In the genomic region with DNA sequence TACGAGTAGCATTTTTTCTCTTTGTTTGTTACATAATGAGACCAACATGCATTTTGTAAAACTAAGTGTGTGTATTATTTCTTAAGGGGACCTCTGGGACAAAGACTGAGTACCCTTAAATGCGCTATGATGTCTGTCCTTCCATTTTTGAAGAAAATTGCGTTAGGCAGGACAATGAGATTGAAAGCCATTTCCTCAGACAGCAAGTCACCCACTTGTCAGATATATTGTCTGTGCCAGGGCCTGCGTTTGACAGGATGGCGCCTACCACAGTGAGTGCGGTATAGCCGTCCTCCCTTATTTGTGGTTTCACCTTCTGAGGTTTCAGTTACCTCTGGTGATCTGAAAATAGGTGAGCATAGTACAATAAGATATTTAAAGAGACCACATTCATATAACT, we compare ENCODE assay signal across 12 cellular contexts. TPM values are rescaled to one million over a fixed set of nuclear protein-coding genes. Genes with fewer than 3 reads are reported as not detected.
DNase-seq lines count a peak whose midpoint lies in the region; ATAC-seq, FAIRE-seq and TF ChIP-seq lines count a peak whose summit lies in the region.
"Had no signal": no experiment of that assay in that cellular context is flagged by ENCODE, and none has a peak within 500 bp of the region (broad histone marks: within the 10 kb centered on the region; RNA-seq: fewer than 3 reads in every experiment).

No MANE protein-coding gene starts in this region.

- no peak for TF ChIP-seq RAD21 in K562 (CRISPR knock-in tag; conservative IDR thresholded peaks at IDR 0.05 in 1 of 2, IDR thresholded peaks at IDR 0.05 in 1 of 2)

- H3K9ac ChIP-seq in K562 (ENCODE audit: insufficient read depth in 1 of 2, low read depth in 2 of 2, low read length in 2 of 2) = no peak overlapping the region

- TF ChIP-seq CTCF in K562 (IDR thresholded peaks at IDR 0.05 in 2 of 3, conservative IDR thresholded peaks at IDR 0.05 in 1 of 3; ENCODE audit: insufficient read depth in 2 of 3, low read depth in 1 of 3, low read length in 3 of 3) = no peak
- no peak for TF ChIP-seq CTCF in progenitor cell of endocrine pancreas (IDR thresholded peaks at IDR 0.05; ENCODE audit: unreplicated experiment)
- no peak for TF ChIP-seq CTCF in Caco-2 (IDR thresholded peaks at IDR 0.05; ENCODE audit: insufficient read depth in 1 of 2, low read depth in 1 of 2, low read length in 1 of 2, severe bottlenecking in 1 of 2, unreplicated experiment in 1 of 2)

- intact Hi-C loops in K562 (cut with micrococcal nuclease) = no loop called here
- intact Hi-C loops in Caco-2 (cut with micrococcal nuclease; ENCODE audit: unreplicated experiment) = loop anchor here (2.0 kb wide), 1 partner anchor 25 kb away; no protein-coding TSS in a partner anchor

- peak overlapping the region; percentile 56 to 84 (median 84) for H3K4me3 Mint-ChIP-seq in T-cell
- peak overlapping the region; percentile 37 for H3K4me3 Mint-ChIP-seq in progenitor cell of endocrine pancreas (ENCODE audit: low read depth)
- H3K4me3 Mint-ChIP-seq in Caco-2 (ENCODE audit: unreplicated experiment) = no peak overlapping the region

- H3K4me1 Mint-ChIP-seq in T-cell (peaks cover 47 to 58% (median 48%) of the 10 kb centered on the region in 3 donors), progenitor cell of endocrine pancreas (ENCODE audit: low read depth) (peaks cover 24% of the 10 kb centered on the region), Caco-2 (ENCODE audit: low read depth, unreplicated experiment) (peaks cover 6% of the 10 kb centered on the region)

- H3K9me3 ChIP-seq in HAP-1 = no peaks in the 10 kb centered on the region
- no peaks in the 10 kb centered on the region for H3K9me3 ChIP-seq in K562 (replicated peaks; ENCODE audit: control insufficient read depth, insufficient read depth, low read depth, low read length)
- no peaks in the 10 kb centered on the region for H3K9me3 ChIP-seq in Caco-2

- POLR2A ChIA-PET in T-cell (lab: Charles Lee) = no interaction called here
- POLR2A ChIA-PET in K562 (lab: Yijun Ruan, JAX) = interaction anchor here (0.8 to 1.4 kb wide), 2 partner anchors 26 to 89 kb away, joined by 3 to 4 read pairs; no protein-coding TSS in a partner anchor
- POLR2A ChIA-PET in Caco-2 (lab: Charles Lee) = no interaction called here

- peak in 3 of 4 experiments; percentile 41 to 62 (median 51) for ATAC-seq in T-cell (replicated peaks in 1 of 4)
- no peak for ATAC-seq in K562
- ATAC-seq: HCT116; Panc1; stimulated activated naive B cell treated with anti-CD40 and anti-IgM and Interleukin-4, amounts not matched to agents 10 μg/mL and 1 μg/mL and 100 μg/mL, for 72 hours had no signal

- H3K79me2 ChIP-seq in K562 (ENCODE audit: control insufficient read depth, insufficient read depth, low read length) = peaks cover 39% of the 10 kb centered on the region

- H4K20me1 ChIP-seq in K562 (replicated peaks; ENCODE audit: control insufficient read depth, insufficient read depth, low read length) = peaks cover 2% of the 10 kb centered on the region; the same call in 1 of the 2 replicates

- H3K9me3 Mint-ChIP-seq in T-cell (no peaks in the 10 kb centered on the region), progenitor cell of endocrine pancreas (ENCODE audit: low read depth) (no peaks in the 10 kb centered on the region), Caco-2 (ENCODE audit: unreplicated experiment) (no peaks in the 10 kb centered on the region)
- H3K9me3 Mint-ChIP-seq: stimulated activated naive B cell treated with anti-CD40 and anti-IgM and Interleukin-4, amounts not matched to agents 10 μg/mL and 1 μg/mL and 100 μg/mL, for 72 hours had no signal

- in situ Hi-C loops in HAP-1 (cut with MboI; ENCODE audit: low sequenced_read_pairs) (no loop called here), K562 (cut with MboI) (no loop called here)

- H3K4me2 ChIP-seq in K562 (ENCODE audit: insufficient read depth, low read length) = no peak overlapping the region

- BruUV-seq in K562 (replicated peaks; lab: Mats Ljungman, UMichigan) (TSS peak; percentile 26), Caco-2 (replicated peaks; lab: Mats Ljungman, UMichigan) (no TSS peak)

- peaks cover 40% of the 10 kb centered on the region for H3K4me1 ChIP-seq in HAP-1
- peaks cover 8 to 34% of the 10 kb centered on the region in 2 experiments for H3K4me1 ChIP-seq in K562 (replicated peaks in 1 of 2; ENCODE audit: control insufficient read depth in 2 of 2, insufficient read depth in 2 of 2, low read length in 2 of 2)
- peaks cover 15% of the 10 kb centered on the region; the same call in 1 of the 2 replicates for H3K4me1 ChIP-seq in Caco-2

- H3K27me3 Mint-ChIP-seq in T-cell = no peaks in the 10 kb centered on the region
- no peaks in the 10 kb centered on the region for H3K27me3 Mint-ChIP-seq in progenitor cell of endocrine pancreas
- H3K27me3 Mint-ChIP-seq in Caco-2 (ENCODE audit: insufficient read depth, unreplicated experiment) = no peaks in the 10 kb centered on the region
- H3K27me3 Mint-ChIP-seq: stimulated activated naive B cell treated with anti-CD40 and anti-IgM and Interleukin-4, amounts not matched to agents 10 μg/mL and 1 μg/mL and 100 μg/mL, for 72 hours had no signal

- H3K36me3 Mint-ChIP-seq in T-cell = peaks cover 4% of the 10 kb centered on the region
- H3K36me3 Mint-ChIP-seq in progenitor cell of endocrine pancreas (ENCODE audit: insufficient read depth) = no peaks in the 10 kb centered on the region
- H3K36me3 Mint-ChIP-seq in Caco-2 (ENCODE audit: insufficient read depth, unreplicated experiment) = peaks cover 37% of the 10 kb centered on the region

- CTCF ChIA-PET in T-cell (lab: Charles Lee) = interaction anchor here in 1 of 2 donors (0.5 to 0.7 kb wide), 2 partner anchors 47 to 124 kb away, joined by 3 to 4 read pairs; no protein-coding TSS in a partner anchor
- CTCF ChIA-PET in K562 (lab: Yijun Ruan, JAX; ENCODE audit: low intra/inter-chr PET ratio) = no interaction called here
- CTCF ChIA-PET in Caco-2 (lab: Charles Lee) = no interaction called here

- H3K36me3 ChIP-seq in HAP-1 (replicated peaks) (peaks cover 16% of the 10 kb centered on the region), K562 (ENCODE audit: control insufficient read depth, insufficient read depth, low read length) (peaks cover 17% of the 10 kb centered on the region; the same call in 1 of the 3 replicates), Caco-2 (ENCODE audit: control insufficient read depth, insufficient read depth, low read length) (no peaks in the 10 kb centered on the region)

- 77% methylated on average over 7 of the region's 7 CpGs for WGBS in K562 (ENCODE audit: insufficient coverage, low coverage, missing lambda C conversion rate)

- no peak overlapping the region for H2AFZ ChIP-seq in K562 (ENCODE audit: low read depth, low read length)

- TF ChIP-seq EP300 in K562 (IDR thresholded peaks at IDR 0.05; ENCODE audit: low read length) = no peak

- H3K4me3 ChIP-seq in HAP-1 (peak overlapping the region; percentile 4; the same call in 1 of the 2 replicates), K562 (no peak overlapping the region), Caco-2 (ENCODE audit: low read depth, low read length) (no peak overlapping the region)

- DNase-seq in HAP-1 (ENCODE audit: low spot score in 2 of 2) (peak in 1 of 2 experiments; percentile 61), T-cell (peak in 26 of 34 experiments; percentile 16 to 54 (median 34)), K562 (ENCODE audit: extremely low read depth in 1 of 4, low spot score in 3 of 4) (no peak), progenitor cell of endocrine pancreas (ENCODE audit: low spot score, unreplicated experiment) (no peak), midbrain (lab: John Stamatoyannopoulos, UW) (no peak), NCI-H187 treated with DMSO at 0.1 percent for 48 hours (lab: John Stamatoyannopoulos, UW) (no peak), Caco-2 (no peak)
- DNase-seq: NCI-H1048; stimulated activated naive B cell treated with anti-CD40 and anti-IgM and Interleukin-4, amounts not matched to agents 10 μg/mL and 1 μg/mL and 100 μg/mL, for 72 hours had no signal

- peak overlapping the region; percentile 84 to 89 for H3K27ac Mint-ChIP-seq in T-cell
- no peak overlapping the region for H3K27ac Mint-ChIP-seq in progenitor cell of endocrine pancreas
- no peak overlapping the region for H3K27ac Mint-ChIP-seq in Caco-2 (ENCODE audit: unreplicated experiment)
- H3K27ac Mint-ChIP-seq: stimulated activated naive B cell treated with anti-CD40 and anti-IgM and Interleukin-4, amounts not matched to agents 10 μg/mL and 1 μg/mL and 100 μg/mL, for 72 hours had no signal

- TF ChIP-seq POLR2A in K562 (conservative IDR thresholded peaks at IDR 0.05) = no peak

- H3K9me1 ChIP-seq in K562 (ENCODE audit: control insufficient read depth, insufficient read depth, low read length) = peaks cover 4% of the 10 kb centered on the region

- H3K27me3 ChIP-seq in HAP-1 (ENCODE audit: low read depth) (no peaks in the 10 kb centered on the region), K562 (ENCODE audit: control insufficient read depth in 2 of 2, insufficient read depth in 2 of 2, low read length in 2 of 2) (no peaks in the 10 kb centered on the region), Caco-2 (replicated peaks; ENCODE audit: control insufficient read depth, insufficient read depth, low read length) (no peaks in the 10 kb centered on the region)
- H3K27me3 ChIP-seq: cardiac muscle cell had no signal

- FAIRE-seq in K562 (lab: Jason Lieb, UNC) = peak; percentile 61

- no peak overlapping the region for H3K27ac ChIP-seq in K562 (ENCODE audit: extremely low read depth, low read depth, low read length)
- H3K27ac ChIP-seq: cardiac muscle cell had no signal

RNA-seq across cellular contexts. Expression of gene AP2A2, which starts 2.2 kb away (rescaled TPM):
- total RNA-seq in T-cell = 10 to 100 TPM; 59.6 to 85.3 (median 70.8) TPM
- total RNA-seq in K562 (2011; cell fraction: chromatin; rRNA removed; ENCODE audit: low replicate concordance) = 125 and 255 TPM in 2 replicates
- 84.6 and 90.9 TPM in 2 replicates for total RNA-seq in K562 (2011; cell fraction: nucleolus; rRNA removed)
- total RNA-seq in K562 (2011; cell fraction: nucleoplasm; rRNA removed) = 84.5 and 112 TPM in 2 replicates
- 8.1 and 11.0 TPM in 2 replicates for total RNA-seq in K562 (2014; rRNA removed)
- total RNA-seq in K562 (2014; rRNA removed; fragmentation: Illumina TruSeq; extraction: Trizol) = 11.9 and 16.2 TPM in 2 replicates
- 19.8 and 22.8 TPM in 2 replicates for total RNA-seq in K562 (2015; rRNA removed; fragmentation: Illumina TruSeq; extraction: Trizol)
- 26.2 and 33.3 TPM in 2 replicates for total RNA-seq in K562 (2021)
- 27.7 and 30.6 TPM in 2 replicates for polyA plus RNA-seq in K562 (2011; rRNA removed)
- 20.2 and 29.9 TPM in 2 replicates for polyA plus RNA-seq in K562 (2011; cell fraction: cytosol; rRNA removed)
- 82.5 and 86.1 TPM in 2 replicates for polyA plus RNA-seq in K562 (2011; cell fraction: nucleus; rRNA removed)
- polyA plus RNA-seq in K562 (2012) = 31.2 and 48.0 TPM in 2 replicates
- 29.5 and 41.7 TPM in 2 replicates for polyA plus RNA-seq in K562 (2014; fragmentation: Illumina TruSeq; extraction: Trizol)
- 1 to 10 TPM in 1 of 2 experiments, under 1 TPM in 1; 0.69 to 1.3 TPM for polyA plus RNA-seq in K562 (2014; fragmentation: Nextera tagmentation; extraction: Ambion mirVana)
- 15.2 and 16.7 TPM in 2 replicates for polyA plus RNA-seq in K562 (2014; rRNA removed)
- 21.8 and 29.8 TPM in 2 replicates for polyA minus RNA-seq in K562 (2011; rRNA and poly(A)+ RNA removed)
- polyA minus RNA-seq in K562 (2011; cell fraction: cytosol; rRNA and poly(A)+ RNA removed) = 76.6 and 78.5 TPM in 2 replicates
- polyA minus RNA-seq in K562 (2011; cell fraction: nucleus; rRNA and poly(A)+ RNA removed) = 26.1 and 39.5 TPM in 2 replicates
- total RNA-seq in progenitor cell of endocrine pancreas = 86.6 and 88.8 TPM in 2 replicates
- total RNA-seq in Caco-2 (2022) = 122 and 130 TPM in 2 replicates

RNA-seq across cellular contexts. Expression of gene CHID1, which starts 17.3 kb away (rescaled TPM):
- total RNA-seq in T-cell (10 to 100 TPM; 39.0 to 68.4 (median 51.2) TPM), K562 (2014; rRNA removed) (39.8 and 54.6 TPM in 2 replicates), K562 (2014; rRNA removed; fragmentation: Illumina TruSeq; extraction: Trizol) (14.2 and 22.4 TPM in 2 replicates), K562 (2015; rRNA removed; fragmentation: Illumina TruSeq; extraction: Trizol) (35.6 and 35.8 TPM in 2 replicates), K562 (2021) (108 and 114 TPM in 2 replicates), progenitor cell of endocrine pancreas (79.1 and 87.0 TPM in 2 replicates), Caco-2 (2022) (166 and 180 TPM in 2 replicates)
- total RNA-seq in K562 (2011; cell fraction: chromatin; rRNA removed; ENCODE audit: low replicate concordance) = 131 and 294 TPM in 2 replicates
- 219 and 240 TPM in 2 replicates for total RNA-seq in K562 (2011; cell fraction: nucleolus; rRNA removed)
- 152 and 195 TPM in 2 replicates for total RNA-seq in K562 (2011; cell fraction: nucleoplasm; rRNA removed)
- polyA plus RNA-seq in K562 (2011; rRNA removed) (46.0 and 56.3 TPM in 2 replicates), K562 (2014; fragmentation: Illumina TruSeq; extraction: Trizol) (67.7 and 81.6 TPM in 2 replicates), K562 (2014; fragmentation: Nextera tagmentation; extraction: Ambion mirVana) (10 to 100 TPM; 15.1 to 29.6 TPM), K562 (2014; rRNA removed) (57.8 and 70.5 TPM in 2 replicates)
- polyA plus RNA-seq in K562 (2011; cell fraction: cytosol; rRNA removed) = 80.3 and 118 TPM in 2 replicates
- 57.2 and 75.5 TPM in 2 replicates for polyA plus RNA-seq in K562 (2011; cell fraction: nucleus; rRNA removed)
- polyA plus RNA-seq in K562 (2012) = 82.8 and 102 TPM in 2 replicates
- polyA minus RNA-seq in K562 (2011; rRNA and poly(A)+ RNA removed) = 48.8 and 59.6 TPM in 2 replicates
- polyA minus RNA-seq in K562 (2011; cell fraction: cytosol; rRNA and poly(A)+ RNA removed) = 54.2 and 58.6 TPM in 2 replicates
- 29.0 and 29.1 TPM in 2 replicates for polyA minus RNA-seq in K562 (2011; cell fraction: nucleus; rRNA and poly(A)+ RNA removed)

Comparison
In these comparisons a context has a peak if more than half of its experiments do, and no peak if none do; other contexts are left out.
1. DNase-seq: peak in T-cell (26 of 34); none in K562 (0 of 4), progenitor cell of endocrine pancreas (single experiment), midbrain (single experiment), NCI-H187 treated with DMSO at 0.1 percent for 48 hours (single experiment) and Caco-2 (0 of 2).
2. H3K27ac Mint-ChIP-seq: peak in T-cell (2 of 2); none in progenitor cell of endocrine pancreas (single experiment) and Caco-2 (single experiment).